ENCODE assay signal across 1 cellular context in the genomic region with DNA sequence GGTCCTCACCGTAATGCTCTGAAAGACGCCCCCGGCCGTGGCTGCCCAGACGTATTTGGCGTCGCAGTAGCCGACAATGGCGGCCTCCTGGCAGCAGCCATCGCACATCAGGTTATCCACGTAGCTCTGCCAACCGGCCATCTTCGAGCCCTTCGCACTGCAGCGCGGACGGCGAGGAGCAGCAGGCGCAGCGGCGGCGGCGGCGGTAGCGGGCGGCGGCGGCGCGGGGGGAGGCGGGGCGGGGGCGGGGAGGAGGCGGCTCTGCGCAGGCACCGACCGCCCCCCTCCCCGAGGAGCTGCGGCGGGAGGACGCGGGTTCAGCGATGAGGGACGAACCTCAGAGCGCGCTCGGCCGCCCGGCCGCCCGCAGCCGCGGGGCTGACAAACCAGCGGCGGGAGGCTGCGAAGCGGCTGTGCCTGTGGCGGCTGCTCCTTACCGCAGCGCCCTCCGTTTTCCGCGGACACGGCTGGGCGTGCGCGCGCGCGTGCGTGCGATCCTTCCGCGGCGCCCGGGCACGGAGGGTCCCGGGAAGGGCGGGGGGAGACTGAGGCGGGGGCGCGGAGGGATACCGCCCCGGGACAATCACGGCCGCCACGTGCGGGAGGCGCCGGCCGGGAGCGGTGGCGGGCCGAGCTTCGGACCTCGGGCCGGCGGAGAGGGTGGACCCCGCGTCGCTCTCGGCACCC.
TF ChIP-seq lines count a peak whose summit lies in the region.

PFN2 (minus strand) TSS at position 180 of the 687 bp plus-strand sequence; CDS start at position 141, 39 bp downstream.

TF ChIP-seq in HepG2, 621 proteins besides CTCF, POLR2A, EP300 and RAD21 (continued from another document and continues in another):
- TF ChIP-seq, protein P1, sequence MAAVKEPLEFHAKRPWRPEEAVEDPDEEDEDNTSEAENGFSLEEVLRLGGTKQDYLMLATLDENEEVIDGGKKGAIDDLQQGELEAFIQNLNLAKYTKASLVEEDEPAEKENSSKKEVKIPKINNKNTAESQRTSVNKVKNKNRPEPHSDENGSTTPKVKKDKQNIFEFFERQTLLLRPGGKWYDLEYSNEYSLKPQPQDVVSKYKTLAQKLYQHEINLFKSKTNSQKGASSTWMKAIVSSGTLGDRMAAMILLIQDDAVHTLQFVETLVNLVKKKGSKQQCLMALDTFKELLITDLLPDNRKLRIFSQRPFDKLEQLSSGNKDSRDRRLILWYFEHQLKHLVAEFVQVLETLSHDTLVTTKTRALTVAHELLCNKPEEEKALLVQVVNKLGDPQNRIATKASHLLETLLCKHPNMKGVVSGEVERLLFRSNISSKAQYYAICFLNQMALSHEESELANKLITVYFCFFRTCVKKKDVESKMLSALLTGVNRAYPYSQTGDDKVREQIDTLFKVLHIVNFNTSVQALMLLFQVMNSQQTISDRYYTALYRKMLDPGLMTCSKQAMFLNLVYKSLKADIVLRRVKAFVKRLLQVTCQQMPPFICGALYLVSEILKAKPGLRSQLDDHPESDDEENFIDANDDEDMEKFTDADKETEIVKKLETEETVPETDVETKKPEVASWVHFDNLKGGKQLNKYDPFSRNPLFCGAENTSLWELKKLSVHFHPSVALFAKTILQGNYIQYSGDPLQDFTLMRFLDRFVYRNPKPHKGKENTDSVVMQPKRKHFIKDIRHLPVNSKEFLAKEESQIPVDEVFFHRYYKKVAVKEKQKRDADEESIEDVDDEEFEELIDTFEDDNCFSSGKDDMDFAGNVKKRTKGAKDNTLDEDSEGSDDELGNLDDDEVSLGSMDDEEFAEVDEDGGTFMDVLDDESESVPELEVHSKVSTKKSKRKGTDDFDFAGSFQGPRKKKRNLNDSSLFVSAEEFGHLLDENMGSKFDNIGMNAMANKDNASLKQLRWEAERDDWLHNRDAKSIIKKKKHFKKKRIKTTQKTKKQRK (IDR thresholded peaks at IDR 0.05; ENCODE audit: low read length), result no peak
- TF ChIP-seq CENPT (CRISPR knock-in tag; IDR thresholded peaks at IDR 0.05; ENCODE audit: low read depth) (peak; percentile 85; the same call in 1 of the 2 replicates), SOX6 (IDR thresholded peaks at IDR 0.05) (no peak), SOX6 (CRISPR knock-in tag; IDR thresholded peaks at IDR 0.05) (no peak), GATAD1 (CRISPR knock-in tag; IDR thresholded peaks at IDR 0.05) (peak; percentile 65), MAFF (IDR thresholded peaks at IDR 0.05; ENCODE audit: low read depth, low read length) (no peak), TCF7 (IDR thresholded peaks at IDR 0.05; ENCODE audit: low read depth) (no peak), ZNF501 (CRISPR knock-in tag; IDR thresholded peaks at IDR 0.05) (peak; percentile 93; the same call in 1 of the 2 replicates), TIGD3 (CRISPR knock-in tag; IDR thresholded peaks at IDR 0.05; ENCODE audit: borderline replicate concordance) (no peak), PREB (CRISPR knock-in tag; IDR thresholded peaks at IDR 0.05) (no peak), ZNF75D (CRISPR knock-in tag; IDR thresholded peaks at IDR 0.05; ENCODE audit: borderline replicate concordance) (no peak), CSRNP2 (CRISPR knock-in tag; conservative IDR thresholded peaks at IDR 0.05; ENCODE audit: low read depth) (0 out of 2 replicates have a peak, but pooled peaks have one; percentile 76), NFYC (CRISPR knock-in tag; IDR thresholded peaks at IDR 0.05) (no peak), WIZ (CRISPR knock-in tag; IDR thresholded peaks at IDR 0.05) (no peak), ZBTB1 (CRISPR knock-in tag; IDR thresholded peaks at IDR 0.05; ENCODE audit: borderline replicate concordance) (no peak), SMYD3 (CRISPR knock-in tag; IDR thresholded peaks at IDR 0.05) (peak; percentile 58), SIN3B (IDR thresholded peaks at IDR 0.05; ENCODE audit: low read length) (no peak), SIN3A (IDR thresholded peaks at IDR 0.05; ENCODE audit: borderline replicate concordance, low read depth, low read length) (peak; percentile 5; the same call in 1 of the 2 replicates), CBX2 (IDR thresholded peaks at IDR 0.05; ENCODE audit: low read depth, low read length) (no peak), CBX2 (CRISPR knock-in tag; IDR thresholded peaks at IDR 0.05; ENCODE audit: low read depth) (no peak), SMARCC2 (IDR thresholded peaks at IDR 0.05) (no peak), KLF9 (CRISPR knock-in tag; IDR thresholded peaks at IDR 0.05; ENCODE audit: low read depth) (no peak), HMG20A (CRISPR knock-in tag; IDR thresholded peaks at IDR 0.05; ENCODE audit: borderline replicate concordance) (no peak), ZNF644 (CRISPR knock-in tag; IDR thresholded peaks at IDR 0.05; ENCODE audit: low read depth) (no peak), ZSCAN9 (CRISPR knock-in tag; IDR thresholded peaks at IDR 0.05; ENCODE audit: borderline replicate concordance) (no peak; the same call in 1 of the 2 replicates), RFXAP (CRISPR knock-in tag; IDR thresholded peaks at IDR 0.05; ENCODE audit: borderline replicate concordance) (no peak), ZNF547 (CRISPR knock-in tag; IDR thresholded peaks at IDR 0.05) (peak; percentile 52; the same call in 1 of the 2 replicates), ZNF513 (CRISPR knock-in tag; conservative IDR thresholded peaks at IDR 0.05) (no peak), ZFP41 (CRISPR knock-in tag; IDR thresholded peaks at IDR 0.05; ENCODE audit: borderline replicate concordance) (0 out of 2 replicates have a peak, but pooled peaks have one; percentile 29), ZFP36 (IDR thresholded peaks at IDR 0.05; ENCODE audit: borderline replicate concordance, low read depth, low read length, partially characterized antibody) (no peak), MATR3 (CRISPR knock-in tag; IDR thresholded peaks at IDR 0.05) (no peak), ZBTB14 (CRISPR knock-in tag; IDR thresholded peaks at IDR 0.05) (peak; percentile 95), HOXA7 (CRISPR knock-in tag; IDR thresholded peaks at IDR 0.05) (no peak), ZFP1 (CRISPR knock-in tag; IDR thresholded peaks at IDR 0.05) (no peak), ZMYM4 (CRISPR knock-in tag; IDR thresholded peaks at IDR 0.05) (peak; percentile 83), ETS1 (CRISPR knock-in tag; IDR thresholded peaks at IDR 0.05) (peak; percentile 75; the same call in 1 of the 2 replicates), ZNF776 (CRISPR knock-in tag; IDR thresholded peaks at IDR 0.05) (0 out of 2 replicates have a peak, but pooled peaks have one; percentile 86), SRSF4 (IDR thresholded peaks at IDR 0.05; ENCODE audit: low read depth, low read length, poor library complexity, severe bottlenecking) (no peak), PTBP1 (IDR thresholded peaks at IDR 0.05; ENCODE audit: low read depth, low read length, poor library complexity, severe bottlenecking) (no peak)
- TF ChIP-seq, protein P2, sequence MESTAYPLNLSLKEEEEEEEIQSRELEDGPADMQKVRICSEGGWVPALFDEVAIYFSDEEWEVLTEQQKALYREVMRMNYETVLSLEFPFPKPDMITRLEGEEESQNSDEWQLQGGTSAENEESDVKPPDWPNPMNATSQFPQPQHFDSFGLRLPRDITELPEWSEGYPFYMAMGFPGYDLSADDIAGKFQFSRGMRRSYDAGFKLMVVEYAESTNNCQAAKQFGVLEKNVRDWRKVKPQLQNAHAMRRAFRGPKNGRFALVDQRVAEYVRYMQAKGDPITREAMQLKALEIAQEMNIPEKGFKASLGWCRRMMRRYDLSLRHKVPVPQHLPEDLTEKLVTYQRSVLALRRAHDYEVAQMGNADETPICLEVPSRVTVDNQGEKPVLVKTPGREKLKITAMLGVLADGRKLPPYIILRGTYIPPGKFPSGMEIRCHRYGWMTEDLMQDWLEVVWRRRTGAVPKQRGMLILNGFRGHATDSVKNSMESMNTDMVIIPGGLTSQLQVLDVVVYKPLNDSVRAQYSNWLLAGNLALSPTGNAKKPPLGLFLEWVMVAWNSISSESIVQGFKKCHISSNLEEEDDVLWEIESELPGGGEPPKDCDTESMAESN (CRISPR knock-in tag; conservative IDR thresholded peaks at IDR 0.05), result peak; percentile 86
- TF ChIP-seq, protein P3, sequence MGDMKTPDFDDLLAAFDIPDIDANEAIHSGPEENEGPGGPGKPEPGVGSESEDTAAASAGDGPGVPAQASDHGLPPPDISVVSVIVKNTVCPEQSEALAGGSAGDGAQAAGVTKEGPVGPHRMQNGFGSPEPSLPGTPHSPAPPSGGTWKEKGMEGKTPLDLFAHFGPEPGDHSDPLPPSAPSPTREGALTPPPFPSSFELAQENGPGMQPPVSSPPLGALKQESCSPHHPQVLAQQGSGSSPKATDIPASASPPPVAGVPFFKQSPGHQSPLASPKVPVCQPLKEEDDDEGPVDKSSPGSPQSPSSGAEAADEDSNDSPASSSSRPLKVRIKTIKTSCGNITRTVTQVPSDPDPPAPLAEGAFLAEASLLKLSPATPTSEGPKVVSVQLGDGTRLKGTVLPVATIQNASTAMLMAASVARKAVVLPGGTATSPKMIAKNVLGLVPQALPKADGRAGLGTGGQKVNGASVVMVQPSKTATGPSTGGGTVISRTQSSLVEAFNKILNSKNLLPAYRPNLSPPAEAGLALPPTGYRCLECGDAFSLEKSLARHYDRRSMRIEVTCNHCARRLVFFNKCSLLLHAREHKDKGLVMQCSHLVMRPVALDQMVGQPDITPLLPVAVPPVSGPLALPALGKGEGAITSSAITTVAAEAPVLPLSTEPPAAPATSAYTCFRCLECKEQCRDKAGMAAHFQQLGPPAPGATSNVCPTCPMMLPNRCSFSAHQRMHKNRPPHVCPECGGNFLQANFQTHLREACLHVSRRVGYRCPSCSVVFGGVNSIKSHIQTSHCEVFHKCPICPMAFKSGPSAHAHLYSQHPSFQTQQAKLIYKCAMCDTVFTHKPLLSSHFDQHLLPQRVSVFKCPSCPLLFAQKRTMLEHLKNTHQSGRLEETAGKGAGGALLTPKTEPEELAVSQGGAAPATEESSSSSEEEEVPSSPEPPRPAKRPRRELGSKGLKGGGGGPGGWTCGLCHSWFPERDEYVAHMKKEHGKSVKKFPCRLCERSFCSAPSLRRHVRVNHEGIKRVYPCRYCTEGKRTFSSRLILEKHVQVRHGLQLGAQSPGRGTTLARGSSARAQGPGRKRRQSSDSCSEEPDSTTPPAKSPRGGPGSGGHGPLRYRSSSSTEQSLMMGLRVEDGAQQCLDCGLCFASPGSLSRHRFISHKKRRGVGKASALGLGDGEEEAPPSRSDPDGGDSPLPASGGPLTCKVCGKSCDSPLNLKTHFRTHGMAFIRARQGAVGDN (CRISPR knock-in tag; IDR thresholded peaks at IDR 0.05), result peak; percentile 99
